25 cellular contexts compared by ENCODE assay signal in the genomic region with DNA sequence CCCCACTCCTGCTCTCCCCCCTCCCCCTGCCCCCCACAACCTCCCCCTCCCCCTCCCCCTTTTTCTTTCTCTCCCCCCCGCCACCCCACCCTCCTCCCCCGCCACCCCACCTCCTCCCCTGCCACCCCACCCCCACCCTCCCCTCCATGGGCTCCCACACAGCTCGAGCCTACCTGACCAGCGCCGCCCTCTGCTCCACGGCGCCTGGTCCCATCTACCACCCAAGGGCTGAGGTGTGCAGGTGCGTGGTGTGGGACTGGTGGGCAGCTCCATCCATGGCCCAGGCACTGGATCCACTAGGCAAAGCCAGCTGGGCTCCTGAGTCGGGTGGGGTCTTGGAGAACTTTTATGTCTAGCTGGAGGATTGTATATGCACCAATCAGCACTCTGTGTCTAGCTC.
DNase-seq lines count a peak whose midpoint lies in the region; ATAC-seq lines count a peak whose summit lies in the region.
"Had no signal": no experiment of that assay in that cellular context is flagged by ENCODE, and none has a peak within 500 bp of the region (broad histone marks: within the 10 kb centered on the region; RNA-seq: fewer than 3 reads in every experiment).

No MANE protein-coding gene starts in this region.

- H3K27ac Mint-ChIP-seq in stimulated activated naive CD8-positive, alpha-beta T cell treated with anti-CD3 and anti-CD28 coated beads, Interleukin-15, amount 100 ng/mL, for 72 hours = no peak overlapping the region
- H3K27ac Mint-ChIP-seq: B cell; CD14-positive monocyte; CD4-positive, alpha-beta memory T cell; CD4-positive, alpha-beta T cell; CD4-positive, CD25-positive, alpha-beta regulatory T cell; CD8-positive, alpha-beta memory T cell; CD8-positive, alpha-beta T cell had no signal

- peaks cover 5% of the 10 kb centered on the region for H3K4me1 Mint-ChIP-seq in stimulated activated naive CD8-positive, alpha-beta T cell treated with anti-CD3 and anti-CD28 coated beads, Interleukin-15, amount 100 ng/mL, for 72 hours
- H3K4me1 Mint-ChIP-seq: B cell; CD14-positive monocyte; CD4-positive, alpha-beta memory T cell; CD4-positive, CD25-positive, alpha-beta regulatory T cell; CD8-positive, alpha-beta memory T cell had no signal

- DNase-seq in stimulated activated naive CD8-positive, alpha-beta T cell treated with anti-CD3 and anti-CD28 coated beads, Interleukin-15, amount 100 ng/mL, for 72 hours = no peak
- no peak for DNase-seq in stimulated activated naive CD8-positive, alpha-beta T cell treated with anti-CD3 and anti-CD28 coated beads, Interleukin-15, Interleukin-2, amounts not matched to agents 100 U/mL and 50 U/mL, for 24 hours
- DNase-seq: 8988T; ACHN; AML-193; BE2C; C1 segment of cervical spinal cord; Caco-2; Calu3; CD4-positive, alpha-beta memory T cell; CD4-positive, alpha-beta T cell; CD4-positive, CD25-positive, alpha-beta regulatory T cell; CD8-positive, alpha-beta memory T cell; CD8-positive, alpha-beta T cell; COR-L47; DMS 273 treated with DMSO at 0.1 percent for 48 hours; DMS153; DMS53; DMS79; DMS79 treated with DMSO at 0.1 percent for 48 hours; DND-41; EL had no signal

- peaks cover 27% of the 10 kb centered on the region for H3K27me3 Mint-ChIP-seq in stimulated activated naive CD8-positive, alpha-beta T cell treated with anti-CD3 and anti-CD28 coated beads, Interleukin-15, amount 100 ng/mL, for 72 hours

- no peak overlapping the region for H3K4me3 Mint-ChIP-seq in stimulated activated naive CD8-positive, alpha-beta T cell treated with anti-CD3 and anti-CD28 coated beads, Interleukin-15, amount 100 ng/mL, for 72 hours
- H3K4me3 Mint-ChIP-seq: B cell; CD14-positive monocyte; CD4-positive, alpha-beta memory T cell; CD4-positive, alpha-beta T cell; CD4-positive, CD25-positive, alpha-beta regulatory T cell; CD8-positive, alpha-beta memory T cell; CD8-positive, alpha-beta T cell had no signal

- H3K9me3 Mint-ChIP-seq in stimulated activated naive CD8-positive, alpha-beta T cell treated with anti-CD3 and anti-CD28 coated beads, Interleukin-15, amount 100 ng/mL, for 72 hours = no peaks in the 10 kb centered on the region
- H3K9me3 Mint-ChIP-seq: CD4-positive, alpha-beta memory T cell; CD4-positive, alpha-beta T cell; CD8-positive, alpha-beta memory T cell; CD8-positive, alpha-beta T cell had no signal

- peak; percentile 65 for ATAC-seq in stimulated activated naive CD8-positive, alpha-beta T cell treated with anti-CD3 and anti-CD28 coated beads, Interleukin-15, amount 100 ng/mL, for 72 hours
- ATAC-seq in stimulated activated naive CD8-positive, alpha-beta T cell treated with anti-CD3 and anti-CD28 coated beads, Interleukin-15, Interleukin-2, amounts not matched to agents 100 U/mL and 50 U/mL, for 24 hours = no peak
- ATAC-seq: A549; CD8-positive, alpha-beta T cell had no signal
